In the genomic region with DNA sequence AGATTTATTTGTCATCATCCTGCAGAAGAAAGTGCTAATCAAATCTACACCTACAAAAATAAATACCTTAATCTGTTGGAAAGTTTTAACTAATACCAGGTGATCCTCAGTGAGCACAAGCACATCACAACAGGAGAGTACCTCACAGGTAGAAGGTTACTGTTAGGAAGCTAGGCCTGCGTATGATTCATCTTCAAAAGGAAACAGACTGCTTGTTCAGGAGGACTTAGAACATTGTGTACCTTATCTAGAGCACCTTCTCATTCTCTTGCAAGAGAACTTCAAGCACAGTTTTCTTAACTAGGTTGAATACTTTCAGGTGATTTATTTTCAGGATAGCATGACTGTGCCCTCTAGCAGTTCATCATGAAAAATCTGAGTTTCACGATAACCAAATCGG, we compare ENCODE assay signal across 22 cellular contexts. TPM values are rescaled to one million over a fixed set of nuclear protein-coding genes. Genes with fewer than 3 reads are reported as not detected.
DNase-seq lines count a peak whose midpoint lies in the region; ATAC-seq, FAIRE-seq and TF ChIP-seq lines count a peak whose summit lies in the region.
"Had no signal": no experiment of that assay in that cellular context is flagged by ENCODE, and none has a peak within 500 bp of the region (broad histone marks: within the 10 kb centered on the region; RNA-seq: fewer than 3 reads in every experiment).

No MANE protein-coding gene starts in this region.

- no peaks in the 10 kb centered on the region for H3K27me3 ChIP-seq in CD8-positive, alpha-beta T cell (ENCODE audit: insufficient read depth, low read length)
- H3K27me3 ChIP-seq in hepatocyte = no peaks in the 10 kb centered on the region
- H3K27me3 ChIP-seq in small intestine (ENCODE audit: control insufficient read depth in 2 of 2, insufficient read depth in 2 of 2, low read length in 2 of 2) = no peaks in the 10 kb centered on the region
- H3K27me3 ChIP-seq in ovary = no peaks in the 10 kb centered on the region
- H3K27me3 ChIP-seq: BLaER1 treated with 17β-estradiol and CSF1 and Interleukin-3, amounts not matched to agents 10 nM and 100 nM had no signal

- POLR2A ChIA-PET in CD8-positive, alpha-beta T cell (lab: Charles Lee) = interaction anchor here (1.0 to 1.1 kb wide), 2 partner anchors 31 to 67 kb away, joined by 3 read pairs; partner anchors contain the start of gene TMEM131L
- POLR2A ChIA-PET in T-cell (lab: Charles Lee) = interaction anchor here in 1 of 2 donors (0.6 kb wide), 2 partner anchors 46 to 99 kb away, joined by 3 read pairs; no protein-coding TSS in a partner anchor

- H3K79me2 ChIP-seq in hepatocyte = no peaks in the 10 kb centered on the region

- no peaks in the 10 kb centered on the region for H3K9me3 Mint-ChIP-seq in CD8-positive, alpha-beta T cell
- no peaks in the 10 kb centered on the region for H3K9me3 Mint-ChIP-seq in T-cell
- H3K9me3 Mint-ChIP-seq: H9 had no signal

- no peaks in the 10 kb centered on the region for H3K36me3 Mint-ChIP-seq in CD8-positive, alpha-beta T cell
- H3K36me3 Mint-ChIP-seq in T-cell = no peaks in the 10 kb centered on the region

- whole genome bisulfite sequencing in hepatocyte (ENCODE audit: low lambda C conversion rate, missing lambda C conversion rate) = 96% methylated on average over 3 of the region's 3 CpGs
- WGBS in small intestine, 3 donors = 97 to 100% (median 99%) methylated on average over 3 of the region's 3 CpGs
- WGBS in ovary, 3 donors = 92 to 98% (median 94%) methylated on average over 3 of the region's 3 CpGs

- H3K36me3 ChIP-seq in CD8-positive, alpha-beta T cell (ENCODE audit: insufficient read depth, low read length) = no peaks in the 10 kb centered on the region
- no peaks in the 10 kb centered on the region for H3K36me3 ChIP-seq in hepatocyte (replicated peaks; ENCODE audit: insufficient read depth, low read depth)
- peaks cover 0 to 2% of the 10 kb centered on the region in 2 donors for H3K36me3 ChIP-seq in small intestine (ENCODE audit: control insufficient read depth in 2 of 2, insufficient read depth in 2 of 2, low read length in 2 of 2)
- H3K36me3 ChIP-seq in ovary = no peaks in the 10 kb centered on the region

- no peaks in the 10 kb centered on the region for H4K20me1 ChIP-seq in hepatocyte (ENCODE audit: insufficient read depth, poor library complexity, severe bottlenecking)
- H4K20me1 ChIP-seq: BLaER1 treated with 17β-estradiol and CSF1 and Interleukin-3, amounts not matched to agents 10 nM and 100 nM had no signal

- ATAC-seq in CD8-positive, alpha-beta T cell = peak; percentile 62
- peak; percentile 58 to 99 (median 86) for ATAC-seq in T-cell (replicated peaks in 1 of 4)
- ATAC-seq: A549 had no signal

- no peaks in the 10 kb centered on the region for H3K9me2 ChIP-seq in hepatocyte (replicated peaks; ENCODE audit: insufficient read depth)

- no peak for TF ChIP-seq POLR2A in ovary (IDR thresholded peaks at IDR 0.05)

- H3K27ac ChIP-seq in CD8-positive, alpha-beta T cell (ENCODE audit: low read depth, low read length) = no peak overlapping the region
- H3K27ac ChIP-seq in hepatocyte (peak overlapping the region; percentile 25), small intestine (ENCODE audit: low read depth in 1 of 2, low read length in 1 of 2) (no peak overlapping the region), ovary (no peak overlapping the region)
- H3K27ac ChIP-seq: A549; BLaER1 treated with 17β-estradiol and CSF1 and Interleukin-3, amounts not matched to agents 10 nM and 100 nM had no signal

- H2AFZ ChIP-seq in hepatocyte = no peak overlapping the region

- FAIRE-seq in small intestine (lab: Jason Lieb, UNC) = no peak
- FAIRE-seq: A549, GM12891 had no signal

- no peaks in the 10 kb centered on the region for H3K27me3 Mint-ChIP-seq in CD8-positive, alpha-beta T cell (ENCODE audit: low read depth)
- no peaks in the 10 kb centered on the region for H3K27me3 Mint-ChIP-seq in T-cell

- H3K9me3 ChIP-seq in CD8-positive, alpha-beta T cell (ENCODE audit: low read length) = no peaks in the 10 kb centered on the region
- no peaks in the 10 kb centered on the region for H3K9me3 ChIP-seq in hepatocyte (ENCODE audit: low read depth)
- no peaks in the 10 kb centered on the region for H3K9me3 ChIP-seq in small intestine (ENCODE audit: control insufficient read depth, low read depth)
- no peaks in the 10 kb centered on the region for H3K9me3 ChIP-seq in ovary
- H3K9me3 ChIP-seq: A549 had no signal

- intact Hi-C loops in CD8-positive, alpha-beta T cell (cut with DNase I, micrococcal nuclease) = no loop called here
- intact Hi-C loops in ovary (cut with DNase I) = no loop called here

- peak overlapping the region; percentile 91 for H3K27ac Mint-ChIP-seq in CD8-positive, alpha-beta T cell
- H3K27ac Mint-ChIP-seq in T-cell = peak overlapping the region; percentile 71 to 90

- H3K4me1 ChIP-seq in CD8-positive, alpha-beta T cell (ENCODE audit: insufficient read depth, low read length) = peaks cover 14% of the 10 kb centered on the region
- H3K4me1 ChIP-seq in hepatocyte (ENCODE audit: insufficient read depth) (no peaks in the 10 kb centered on the region), small intestine (ENCODE audit: control insufficient read depth in 2 of 2, insufficient read depth in 1 of 2, low read depth in 1 of 2, low read length in 1 of 2) (no peaks in the 10 kb centered on the region), ovary (ENCODE audit: insufficient read depth) (no peaks in the 10 kb centered on the region)
- H3K4me1 ChIP-seq: BLaER1 treated with 17β-estradiol and CSF1 and Interleukin-3, amounts not matched to agents 10 nM and 100 nM had no signal

- CTCF ChIA-PET in CD8-positive, alpha-beta T cell (lab: Charles Lee) = interaction anchor here (1.1 kb wide), 1 partner anchor 98 kb away, joined by 3 read pairs; no protein-coding TSS in a partner anchor
- CTCF ChIA-PET in T-cell (lab: Charles Lee) = interaction anchor here in 1 of 2 donors (0.6 kb wide), 1 partner anchor 53 kb away, joined by 3 read pairs; no protein-coding TSS in a partner anchor

- H3K4me3 ChIP-seq in CD8-positive, alpha-beta T cell (ENCODE audit: low read depth, low read length) = no peak overlapping the region
- H3K4me3 ChIP-seq in hepatocyte (no peak overlapping the region), small intestine (ENCODE audit: low read depth in 1 of 2, low read length in 2 of 2) (no peak overlapping the region), ovary (no peak overlapping the region)
- H3K4me3 ChIP-seq: A549; BLaER1 treated with 17β-estradiol and CSF1 and Interleukin-3, amounts not matched to agents 10 nM and 100 nM had no signal

- no peak for DNase-seq in CD8-positive, alpha-beta T cell
- DNase-seq in T-cell = peak in 4 of 34 experiments; percentile 1 to 29 (median 2)
- DNase-seq in hepatocyte (ENCODE audit: low spot score) = peak; percentile 15
- DNase-seq in small intestine = peak; percentile 33
- DNase-seq in putamen (ENCODE audit: low spot score) = no peak
- no peak for DNase-seq in hippocampal formation (lab: John Stamatoyannopoulos, UW)
- no peak for DNase-seq in ovary
- DNase-seq: DMS 273 treated with DMSO at 0.1 percent for 48 hours; GF-D8; H9; IMR-90; Kasumi-1; NCI-H1105 treated with DMSO at 0.1 percent for 48 hours; NCI-H187 treated with DMSO at 0.1 percent for 48 hours; NCI-H345; NCI-H69; NK-92 treated with Interleukin-12 subunit alpha and Interleukin-12 subunit beta, amount 100 ng/mL, for 24 hours; OCI-M1; RPMI8226 had no signal

- no peak for TF ChIP-seq EP300 in ovary (IDR thresholded peaks at IDR 0.05)

- no peak overlapping the region for H3K4me3 Mint-ChIP-seq in CD8-positive, alpha-beta T cell
- H3K4me3 Mint-ChIP-seq in T-cell = no peak overlapping the region
- H3K4me3 Mint-ChIP-seq: H9 had no signal

- TF ChIP-seq CTCF in CD8-positive, alpha-beta T cell (IDR thresholded peaks at IDR 0.05) = no peak
- TF ChIP-seq CTCF in hepatocyte (IDR thresholded peaks at IDR 0.05; ENCODE audit: poor library complexity) = no peak
- no peak for TF ChIP-seq CTCF in ovary (IDR thresholded peaks at IDR 0.05)

- H3K4me1 Mint-ChIP-seq in CD8-positive, alpha-beta T cell (ENCODE audit: low read depth) = peaks cover 15% of the 10 kb centered on the region
- H3K4me1 Mint-ChIP-seq in T-cell = peaks cover 13 to 14% (median 13%) of the 10 kb centered on the region in 3 donors
- H3K4me1 Mint-ChIP-seq: H9 had no signal

- no peak overlapping the region for H3K4me2 ChIP-seq in hepatocyte
- H3K4me2 ChIP-seq: A549; BLaER1 treated with 17β-estradiol and CSF1 and Interleukin-3, amounts not matched to agents 10 nM and 100 nM had no signal

RNA-seq across cellular contexts. Expression of gene MND1, which starts 54.2 kb away (rescaled TPM):
- total RNA-seq in CD8-positive, alpha-beta T cell = not detected
- total RNA-seq in T-cell (1 to 10 TPM in 1 of 5 donors, under 1 TPM in 2, not detected in 2; 0.53 to 1.1 (median 0.70) TPM), hepatocyte (4.3 and 5.8 TPM in 2 replicates), ovary (under 1 TPM in 3 of 7 donors, not detected in 4; 0.28 to 0.67 (median 0.36) TPM)
- polyA plus RNA-seq in hepatocyte (2.2 and 3.0 TPM in 2 replicates), small intestine (1 to 10 TPM in 2 of 3 donors, not detected in 1; 3.8 to 9.3 TPM), ovary (1 to 10 TPM in 1 of 2 donors, under 1 TPM in 1; 0.59 to 3.7 TPM)

Comparison
In these comparisons a context has a peak if more than half of its experiments do, and no peak if none do; other contexts are left out.
1. DNase-seq: peak in hepatocyte (single experiment) and small intestine (single experiment); none in CD8-positive, alpha-beta T cell (0 of 7), putamen (single experiment), hippocampal formation (0 of 2) and ovary (0 of 5).